Comparison of ENCODE assay signal across 13 cellular contexts in genomic region chr11:128893578-128894295, GRCh38. TPM values are rescaled to one million over a fixed set of nuclear protein-coding genes. Genes with fewer than 3 reads are reported as not detected.
DNase-seq lines count a peak whose midpoint lies in the region; ATAC-seq and TF ChIP-seq lines count a peak whose summit lies in the region.
"Had no signal": no experiment of that assay in that cellular context is flagged by ENCODE, and none has a peak within 500 bp of the region (broad histone marks: within the 10 kb centered on the region; RNA-seq: fewer than 3 reads in every experiment).

No MANE protein-coding gene starts in this region.

- no peaks in the 10 kb centered on the region for H3K9me3 ChIP-seq in sigmoid colon
- H3K9me3 ChIP-seq: testis had no signal

- TF ChIP-seq CTCF in sigmoid colon (IDR thresholded peaks at IDR 0.05): no peak

- no peak overlapping the region for H3K27ac Mint-ChIP-seq in activated T-helper 17 cell treated with anti-CD3 and anti-CD28 coated beads, Interleukin-2, amount 50 U/mL, for 72 hours
- H3K27ac Mint-ChIP-seq: mesothelial cell of epicardium had no signal

- no peak overlapping the region for H3K4me3 ChIP-seq in sigmoid colon
- H3K4me3 ChIP-seq: testis had no signal

- ATAC-seq in GM19372 (IDR thresholded peaks at IDR 0.05; ENCODE audit: low read depth, unreplicated experiment): peak; percentile 49
- ATAC-seq in HG02798 (IDR thresholded peaks at IDR 0.05; ENCODE audit: poor library complexity, unreplicated experiment): peak; percentile 66
- no peak for ATAC-seq in HG03039 (IDR thresholded peaks at IDR 0.05; ENCODE audit: unreplicated experiment)
- no peak for ATAC-seq in activated T-helper 17 cell treated with anti-CD3 and anti-CD28 coated beads, Interleukin-2, amount 50 U/mL, for 72 hours (replicated peaks)

- peaks cover 8 to 30% (median 11%) of the 10 kb centered on the region in 3 donors for H3K27me3 ChIP-seq in sigmoid colon
- H3K27me3 ChIP-seq: testis had no signal

- H3K4me1 ChIP-seq in sigmoid colon: peaks cover 0 to 19% (median 14%) of the 10 kb centered on the region in 4 donors

- DNase-seq in NAMALWA (ENCODE audit: low spot score) (peak; percentile 20), sigmoid colon (peak; percentile 30), NCI-H2196 treated with DMSO at 0.1 percent for 48 hours (lab: John Stamatoyannopoulos, UW; ENCODE audit: unreplicated experiment) (no peak), SHP77 treated with DMSO at 0.1 percent for 48 hours (lab: John Stamatoyannopoulos, UW) (no peak)
- DNase-seq: NCI-H1436 treated with DMSO at 0.1 percent for 48 hours had no signal

- no peak for TF ChIP-seq EP300 in sigmoid colon (IDR thresholded peaks at IDR 0.05)

- TF ChIP-seq POLR2A in sigmoid colon (IDR thresholded peaks at IDR 0.05): no peak

- peaks cover 27% of the 10 kb centered on the region for H3K27me3 Mint-ChIP-seq in activated T-helper 17 cell treated with anti-CD3 and anti-CD28 coated beads, Interleukin-2, amount 50 U/mL, for 72 hours

- 63 to 73% methylated on average over 10 of the region's 10 CpGs for WGBS in sigmoid colon, 2 donors

- intact Hi-C loops in sigmoid colon (cut with DNase I): no loop called here

- H3K4me3 Mint-ChIP-seq in activated T-helper 17 cell treated with anti-CD3 and anti-CD28 coated beads, Interleukin-2, amount 50 U/mL, for 72 hours: no peak overlapping the region
- H3K4me3 Mint-ChIP-seq: mesothelial cell of epicardium had no signal

- no peaks in the 10 kb centered on the region for H3K4me1 Mint-ChIP-seq in activated T-helper 17 cell treated with anti-CD3 and anti-CD28 coated beads, Interleukin-2, amount 50 U/mL, for 72 hours

- H3K9me3 Mint-ChIP-seq in activated T-helper 17 cell treated with anti-CD3 and anti-CD28 coated beads, Interleukin-2, amount 50 U/mL, for 72 hours: no peaks in the 10 kb centered on the region
- H3K9me3 Mint-ChIP-seq: mesothelial cell of epicardium had no signal

- H3K36me3 Mint-ChIP-seq in activated T-helper 17 cell treated with anti-CD3 and anti-CD28 coated beads, Interleukin-2, amount 50 U/mL, for 72 hours (ENCODE audit: low read depth): no peaks in the 10 kb centered on the region
- H3K36me3 Mint-ChIP-seq: mesothelial cell of epicardium had no signal

- H3K36me3 ChIP-seq in sigmoid colon: no peaks in the 10 kb centered on the region

- H3K27ac ChIP-seq in sigmoid colon: no peak overlapping the region
- H3K27ac ChIP-seq: testis had no signal

RNA-seq across cellular contexts. Expression of gene KCNJ5, which starts 2.6 kb away (rescaled TPM):
- total RNA-seq in sigmoid colon: 1 to 10 TPM; 1.8 to 4.7 (median 2.9) TPM
- polyA plus RNA-seq in sigmoid colon: under 1 TPM in 2 of 3 donors, not detected in 1; 0.58 to 0.60 TPM
- not detected for total RNA-seq in activated T-helper 17 cell treated with anti-CD3 and anti-CD28 coated beads, Interleukin-2, amount 50 U/mL, for 72 hours

RNA-seq across cellular contexts. Expression of gene KCNJ1, which starts 26.6 kb away (rescaled TPM):
- total RNA-seq in sigmoid colon: under 1 TPM in 1 of 4 donors, not detected in 3; 0.81 TPM
- not detected for polyA plus RNA-seq in sigmoid colon
- not detected for total RNA-seq in activated T-helper 17 cell treated with anti-CD3 and anti-CD28 coated beads, Interleukin-2, amount 50 U/mL, for 72 hours
- total RNA-seq: fibroblast of villous mesenchyme, mesothelial cell of epicardium, SK-MEL-5 had no signal

RNA-seq across cellular contexts. Expression of gene TP53AIP1, which starts 48.9 kb away (rescaled TPM):
- under 1 TPM in 1 of 4 donors, not detected in 3; 0.55 TPM for total RNA-seq in sigmoid colon
- polyA plus RNA-seq in sigmoid colon: under 1 TPM in 1 of 3 donors, not detected in 2; 0.16 TPM
- total RNA-seq in activated T-helper 17 cell treated with anti-CD3 and anti-CD28 coated beads, Interleukin-2, amount 50 U/mL, for 72 hours: not detected
- total RNA-seq: fibroblast of villous mesenchyme had no signal

Comparison
In these comparisons a context has a peak if more than half of its experiments do, and no peak if none do; other contexts are left out.
1. ATAC-seq: peak in GM19372 (single experiment) and HG02798 (single experiment); none in HG03039 (single experiment) and activated T-helper 17 cell treated with anti-CD3 and anti-CD28 coated beads, Interleukin-2, amount 50 U/mL, for 72 hours (single experiment).
2. DNase-seq: peak in NAMALWA (single experiment) and sigmoid colon (single experiment); none in NCI-H2196 treated with DMSO at 0.1 percent for 48 hours (single experiment) and SHP77 treated with DMSO at 0.1 percent for 48 hours (single experiment).